ENCODE assay signal across 13 cellular contexts in genomic region chrX:39891781-39892180, GRCh38.
DNase-seq lines count a peak whose midpoint lies in the region; ATAC-seq, FAIRE-seq and TF ChIP-seq lines count a peak whose summit lies in the region.
"Had no signal": no experiment of that assay in that cellular context is flagged by ENCODE, and none has a peak within 500 bp of the region (broad histone marks: within the 10 kb centered on the region; RNA-seq: fewer than 3 reads in every experiment).

No MANE protein-coding gene starts in this region.

- H3K18ac ChIP-seq in mesendoderm (ENCODE audit: low read length) = no peak overlapping the region

- no peak overlapping the region for H2AK5ac ChIP-seq in mesendoderm (ENCODE audit: low read length)

- TF ChIP-seq CTCF in NB4 (IDR thresholded peaks at IDR 0.05; ENCODE audit: low read depth, low read length) = no peak
- TF ChIP-seq CTCF in bronchial epithelial cell (IDR thresholded peaks at IDR 0.05; ENCODE audit: insufficient read depth, low read length, severe bottlenecking) = no peak
- TF ChIP-seq CTCF in osteocyte (IDR thresholded peaks at IDR 0.05) = no peak
- no peak for TF ChIP-seq CTCF in A673 (conservative IDR thresholded peaks at IDR 0.05; ENCODE audit: low read depth, low read length)

- H3K4me3 Mint-ChIP-seq in CD4-positive, alpha-beta memory T cell = peak overlapping the region in 1 of 8 donors; percentile 11
- no peak overlapping the region for H3K4me3 Mint-ChIP-seq in osteocyte (ENCODE audit: unreplicated experiment)

- H3K23ac ChIP-seq in mesendoderm (ENCODE audit: low read length) = no peak overlapping the region

- peak; percentile 53 for ATAC-seq in GM18909 (IDR thresholded peaks at IDR 0.05; ENCODE audit: poor library complexity, unreplicated experiment)
- ATAC-seq in activated CD4-positive, CD25-positive, alpha-beta regulatory T cell treated with anti-CD3 and anti-CD28 coated beads, Interleukin-2, amount 50 U/mL, for 24 hours = no peak

- H3K4me1 ChIP-seq in CD4-positive, alpha-beta memory T cell (ENCODE audit: insufficient read depth, low read length) = peaks cover 9% of the 10 kb centered on the region
- H3K4me1 ChIP-seq in mesendoderm (ENCODE audit: control insufficient read depth, low read depth, low read length) (no peaks in the 10 kb centered on the region), A673 (ENCODE audit: insufficient read depth, low read length, poor library complexity, severe bottlenecking) (peaks cover 22% of the 10 kb centered on the region)
- H3K4me1 ChIP-seq: parathyroid adenoma, testis had no signal

- H3K9me3 Mint-ChIP-seq in CD4-positive, alpha-beta memory T cell = no peaks in the 10 kb centered on the region
- peaks cover 5% of the 10 kb centered on the region for H3K9me3 Mint-ChIP-seq in osteocyte (ENCODE audit: unreplicated experiment)

- BruUV-seq in A673 (replicated peaks; lab: Mats Ljungman, UMichigan) = no TSS peak

- no peaks in the 10 kb centered on the region for H3K79me1 ChIP-seq in mesendoderm (ENCODE audit: low read length)

- intact Hi-C loops in CD4-positive, alpha-beta memory T cell (cut with micrococcal nuclease) = no loop called here
- intact Hi-C loops in A673 (cut with micrococcal nuclease; ENCODE audit: unreplicated experiment) = no loop called here

- no peak for DNase-seq in CD4-positive, alpha-beta memory T cell
- DNase-seq in NB4 (ENCODE audit: low read depth) (peak; percentile 9), bronchial epithelial cell (ENCODE audit: low read depth) (peak; percentile 89), osteocyte (ENCODE audit: extremely low spot score, unreplicated experiment) (no peak), mesendoderm (no peak), A673 (ENCODE audit: low spot score) (no peak)
- DNase-seq: activated T-cell treated with anti-CD3 and anti-CD28 coated beads, Interleukin-2, amount 50 U/mL, for 48 hours; central memory CD4-positive, alpha-beta T cell; kidney glomerular epithelial cell; testis had no signal

- H3K4me2 ChIP-seq in mesendoderm (ENCODE audit: low read length) = no peak overlapping the region

- no peak overlapping the region for H2BK15ac ChIP-seq in mesendoderm (replicated peaks; ENCODE audit: low read depth)

- WGBS in mesendoderm (ENCODE audit: extremely low coverage, insufficient coverage, low lambda C conversion rate) = no CpG with 5 or more reads among the region's 3 CpGs

- H3K36me3 Mint-ChIP-seq in CD4-positive, alpha-beta memory T cell = no peaks in the 10 kb centered on the region
- H3K36me3 Mint-ChIP-seq in osteocyte (ENCODE audit: unreplicated experiment) = no peaks in the 10 kb centered on the region

- H4K8ac ChIP-seq in mesendoderm (ENCODE audit: low read depth, low read length) = no peak overlapping the region

- no peak overlapping the region for H2BK5ac ChIP-seq in mesendoderm (ENCODE audit: low read length)

- no peaks in the 10 kb centered on the region for H3K79me2 ChIP-seq in mesendoderm (ENCODE audit: control insufficient read depth, insufficient read depth, low read length)
- H3K79me2 ChIP-seq: parathyroid adenoma had no signal

- H3K36me3 ChIP-seq in CD4-positive, alpha-beta memory T cell (ENCODE audit: insufficient read depth, low read length) = no peaks in the 10 kb centered on the region
- no peaks in the 10 kb centered on the region for H3K36me3 ChIP-seq in bronchial epithelial cell (ENCODE audit: control insufficient read depth, insufficient read depth, low read length)
- no peaks in the 10 kb centered on the region for H3K36me3 ChIP-seq in mesendoderm (ENCODE audit: control insufficient read depth, insufficient read depth, low read length)
- no peaks in the 10 kb centered on the region for H3K36me3 ChIP-seq in A673 (ENCODE audit: insufficient read depth, low read length, poor library complexity, severe bottlenecking)

- no peak overlapping the region for H2BK120ac ChIP-seq in mesendoderm (ENCODE audit: low read depth, low read length)

- H3K27ac Mint-ChIP-seq in CD4-positive, alpha-beta memory T cell = peak overlapping the region in 5 of 7 donors; percentile 0 to 89 (median 83)
- H3K27ac Mint-ChIP-seq in osteocyte (ENCODE audit: unreplicated experiment) = no peak overlapping the region

- no peak overlapping the region for H3K56ac ChIP-seq in mesendoderm (ENCODE audit: low read length)

- no peak overlapping the region for H3K4ac ChIP-seq in mesendoderm (ENCODE audit: low read depth, low read length)

- POLR2A ChIA-PET in CD4-positive, alpha-beta memory T cell (lab: Charles Lee; ENCODE audit: partially characterized antibody) = interaction anchor here (1.0 kb wide), 1 partner anchor 37 kb away, joined by 4 read pairs; no protein-coding TSS in a partner anchor
- POLR2A ChIA-PET in A673 (lab: Charles Lee; ENCODE audit: low non-redundant PET) = no interaction called here

- no peaks in the 10 kb centered on the region for H3K27me3 Mint-ChIP-seq in CD4-positive, alpha-beta memory T cell
- H3K27me3 Mint-ChIP-seq in osteocyte (ENCODE audit: unreplicated experiment) = no peaks in the 10 kb centered on the region

- H3K27me3 ChIP-seq in CD4-positive, alpha-beta memory T cell (ENCODE audit: insufficient read depth, low read length) = no peaks in the 10 kb centered on the region
- H3K27me3 ChIP-seq in bronchial epithelial cell (ENCODE audit: control insufficient read depth, insufficient read depth, low read length) = no peaks in the 10 kb centered on the region
- no peaks in the 10 kb centered on the region for H3K27me3 ChIP-seq in mesendoderm (ENCODE audit: insufficient read depth, low read length, poor library complexity)
- H3K27me3 ChIP-seq in A673 (replicated peaks; ENCODE audit: insufficient read depth, low read depth, low read length, poor library complexity) = no peaks in the 10 kb centered on the region
- H3K27me3 ChIP-seq: testis had no signal

- no peak overlapping the region for H3K4me3 ChIP-seq in CD4-positive, alpha-beta memory T cell (ENCODE audit: low read length in 2 of 2)
- H3K4me3 ChIP-seq in NB4 (ENCODE audit: low read depth, low read length) = no peak overlapping the region
- H3K4me3 ChIP-seq in bronchial epithelial cell (ENCODE audit: low read depth, low read length) = no peak overlapping the region
- H3K4me3 ChIP-seq in mesendoderm (ENCODE audit: low read length) = no peak overlapping the region
- no peak overlapping the region for H3K4me3 ChIP-seq in A673 (ENCODE audit: low read depth, low read length, poor library complexity, severe bottlenecking)
- H3K4me3 ChIP-seq: testis had no signal

- peaks cover 6 to 17% (median 9%) of the 10 kb centered on the region in 4 donors for H3K4me1 Mint-ChIP-seq in CD4-positive, alpha-beta memory T cell
- peaks cover 30% of the 10 kb centered on the region for H3K4me1 Mint-ChIP-seq in osteocyte (ENCODE audit: unreplicated experiment)

- H4K5ac ChIP-seq in mesendoderm (ENCODE audit: low read length) = no peak overlapping the region

- no peak for TF ChIP-seq POLR2A in NB4 (IDR thresholded peaks at IDR 0.05; ENCODE audit: extremely low read depth, insufficient read length)

- no peak overlapping the region for H3K9ac ChIP-seq in mesendoderm (ENCODE audit: low read length)
- H3K9ac ChIP-seq: parathyroid adenoma had no signal

- no peaks in the 10 kb centered on the region for H3K9me3 ChIP-seq in CD4-positive, alpha-beta memory T cell (ENCODE audit: control insufficient read depth in 1 of 2, low read length in 2 of 2)
- no peaks in the 10 kb centered on the region for H3K9me3 ChIP-seq in A673 (ENCODE audit: low read depth, low read length, poor library complexity, severe bottlenecking)
- H3K9me3 ChIP-seq: testis had no signal

- H3K27ac ChIP-seq in CD4-positive, alpha-beta memory T cell (ENCODE audit: low read depth, low read length) = no peak overlapping the region
- no peak overlapping the region for H3K27ac ChIP-seq in mesendoderm (ENCODE audit: low read depth, low read length)
- H3K27ac ChIP-seq in A673 (ENCODE audit: low read depth, low read length, poor library complexity, severe bottlenecking) = no peak overlapping the region
- H3K27ac ChIP-seq: parathyroid adenoma, testis had no signal

- CTCF ChIA-PET in CD4-positive, alpha-beta memory T cell (lab: Charles Lee; ENCODE audit: partially characterized antibody) = no interaction called here
- CTCF ChIA-PET in A673 (lab: Charles Lee) = no interaction called here

- FAIRE-seq in bronchial epithelial cell (lab: Jason Lieb, UNC) = peak; percentile 95

Comparison
In these comparisons a context has a peak if more than half of its experiments do, and no peak if none do; other contexts are left out.
1. DNase-seq: peak in NB4 (single experiment) and bronchial epithelial cell (single experiment); none in CD4-positive, alpha-beta memory T cell (0 of 5), osteocyte (single experiment), mesendoderm (single experiment) and A673 (single experiment).